13 cellular contexts compared by ENCODE assay signal in genomic region chr1:53135735-53136114, GRCh38. TPM values are rescaled to one million over a fixed set of nuclear protein-coding genes. Genes with fewer than 3 reads are reported as not detected.
DNase-seq lines count a peak whose midpoint lies in the region; ATAC-seq and TF ChIP-seq lines count a peak whose summit lies in the region.
"Had no signal": no experiment of that assay in that cellular context is flagged by ENCODE, and none has a peak within 500 bp of the region (broad histone marks: within the 10 kb centered on the region; RNA-seq: fewer than 3 reads in every experiment).

No MANE protein-coding gene starts in this region.

- H3K36me3 Mint-ChIP-seq in GM23338 (ENCODE audit: low read depth) (peaks cover 9% of the 10 kb centered on the region), nephron progenitor cell (ENCODE audit: low read depth) (peaks cover 8% of the 10 kb centered on the region)

- no peak overlapping the region for H3K4me3 Mint-ChIP-seq in GM23338
- no peak overlapping the region for H3K4me3 Mint-ChIP-seq in nephron progenitor cell
- H3K4me3 Mint-ChIP-seq: activated naive CD4-positive, alpha-beta T cell treated with anti-CD3 and anti-CD28 coated beads for 36 hours had no signal

- H3K27me3 ChIP-seq in right cardiac atrium (ENCODE audit: control insufficient read depth, insufficient read depth) (no peaks in the 10 kb centered on the region), thoracic aorta (replicated peaks; ENCODE audit: insufficient read depth) (no peaks in the 10 kb centered on the region), GM23338 (ENCODE audit: insufficient read depth) (no peaks in the 10 kb centered on the region)

- ATAC-seq in right cardiac atrium: peak; percentile 36 to 47
- peak; percentile 50 for ATAC-seq in thoracic aorta (ENCODE audit: insufficient number of reproducible peaks, low FRiP score, low read depth)
- no peak for ATAC-seq in GM23338

- H3K4me1 ChIP-seq in right cardiac atrium (ENCODE audit: control insufficient read depth, insufficient read depth, low read length): peaks cover under 1% of the 10 kb centered on the region
- H3K4me1 ChIP-seq in thoracic aorta (ENCODE audit: control insufficient read depth in 1 of 2, low read depth in 2 of 2): peaks cover 6 to 9% of the 10 kb centered on the region in 2 donors
- H3K4me1 ChIP-seq in GM23338 (ENCODE audit: insufficient read depth): no peaks in the 10 kb centered on the region

- no peak overlapping the region for H2AFZ ChIP-seq in GM23338

- H3K27ac ChIP-seq in right cardiac atrium (ENCODE audit: low read length) (no peak overlapping the region), thoracic aorta (peak overlapping the region in 1 of 2 donors; percentile 41), GM23338 (ENCODE audit: low read depth) (no peak overlapping the region)
- H3K27ac ChIP-seq: 22Rv1 had no signal

- no peak for TF ChIP-seq CTCF in thoracic aorta (IDR thresholded peaks at IDR 0.05)
- no peak for TF ChIP-seq CTCF in GM23338 (conservative IDR thresholded peaks at IDR 0.05; ENCODE audit: low read depth in 2 of 2)
- TF ChIP-seq CTCF in nephron progenitor cell (IDR thresholded peaks at IDR 0.05): no peak

- H3K4me3 ChIP-seq in right cardiac atrium (ENCODE audit: low read length): no peak overlapping the region
- peak overlapping the region; percentile 20 for H3K4me3 ChIP-seq in thoracic aorta
- no peak overlapping the region for H3K4me3 ChIP-seq in GM23338

- H3F3A ChIP-seq in GM23338 (replicated peaks; ENCODE audit: low read depth): no peaks in the 10 kb centered on the region

- no peaks in the 10 kb centered on the region for H3K9me3 ChIP-seq in right cardiac atrium (ENCODE audit: control insufficient read depth, low read length)
- peaks cover 4% of the 10 kb centered on the region for H3K9me3 ChIP-seq in thoracic aorta

- no peaks in the 10 kb centered on the region for H4K20me1 ChIP-seq in GM23338 (replicated peaks; ENCODE audit: insufficient read depth)

- H3K27ac Mint-ChIP-seq in GM23338: no peak overlapping the region
- H3K27ac Mint-ChIP-seq in nephron progenitor cell: no peak overlapping the region
- H3K27ac Mint-ChIP-seq: activated naive CD4-positive, alpha-beta T cell treated with anti-CD3 and anti-CD28 coated beads for 36 hours had no signal

- H3K9me2 ChIP-seq in GM23338 (ENCODE audit: insufficient read depth): no peaks in the 10 kb centered on the region

- intact Hi-C loops in right cardiac atrium (cut with DNase I): no loop called here

- H3K4me2 ChIP-seq in GM23338: no peak overlapping the region

- 0 out of 3 replicates have a peak, but pooled peaks cover 3% of the 10 kb centered on the region for H3K4me1 Mint-ChIP-seq in GM23338
- peaks cover 4% of the 10 kb centered on the region for H3K4me1 Mint-ChIP-seq in nephron progenitor cell

- H3K79me2 ChIP-seq in GM23338 (replicated peaks; ENCODE audit: insufficient read depth): no peaks in the 10 kb centered on the region

- H3K27me3 Mint-ChIP-seq in GM23338 (ENCODE audit: insufficient read depth, low read depth, poor library complexity): peaks cover 5% of the 10 kb centered on the region
- peaks cover 3% of the 10 kb centered on the region for H3K27me3 Mint-ChIP-seq in nephron progenitor cell (ENCODE audit: low read depth, poor library complexity)

- whole genome bisulfite sequencing in right cardiac atrium: 66% methylated on average over 4 of the region's 4 CpGs

- peak; percentile 9 for DNase-seq in NCI-H1694 (lab: John Stamatoyannopoulos, UW)
- no peak for DNase-seq in NCI-H1694 treated with DMSO at 0.1 percent for 48 hours (lab: John Stamatoyannopoulos, UW)
- DNase-seq in activated gamma-delta T cell treated with anti-CD3 and anti-CD28 coated beads, Interleukin-2, amount 50 U/mL, for 16 hours (ENCODE audit: low read depth): peak; percentile 9
- DNase-seq in right cardiac atrium: no peak
- DNase-seq in thoracic aorta (ENCODE audit: low spot score): no peak
- no peak for DNase-seq in SKM-1 treated with dmso at 0.1 percent for 144 hours (lab: John Stamatoyannopoulos, UW; ENCODE audit: unreplicated experiment)
- no peak for DNase-seq in GM23338 (ENCODE audit: low spot score)
- DNase-seq in nephron progenitor cell: no peak
- DNase-seq: activated CD4-positive, CD25-positive, alpha-beta regulatory T cell treated with anti-CD3 and anti-CD28 coated beads, Interleukin-2, amount 50 U/mL, for 72 hours; activated naive CD4-positive, alpha-beta T cell treated with anti-CD3 and anti-CD28 coated beads for 36 hours; NCI-H2029 treated with DMSO at 0.1 percent for 48 hours; RPMI8226 had no signal

- H3K9me3 Mint-ChIP-seq in GM23338 (peaks cover 19% of the 10 kb centered on the region), nephron progenitor cell (peaks cover 21% of the 10 kb centered on the region)

- no peaks in the 10 kb centered on the region for H3K36me3 ChIP-seq in thoracic aorta
- H3K36me3 ChIP-seq in GM23338 (ENCODE audit: insufficient read depth): no peaks in the 10 kb centered on the region

TF ChIP-seq in GM23338, 12 proteins besides CTCF, POLR2A, EP300 and RAD21 (continues in another document):
- TF ChIP-seq JUNB (IDR thresholded peaks at IDR 0.05; ENCODE audit: unreplicated experiment) (no peak), ZNF331 (CRISPR knock-in tag; IDR thresholded peaks at IDR 0.05; ENCODE audit: low read depth) (no peak), CREB1 (CRISPR knock-in tag; IDR thresholded peaks at IDR 0.05; ENCODE audit: low read depth) (no peak)
- TF ChIP-seq, protein P1, sequence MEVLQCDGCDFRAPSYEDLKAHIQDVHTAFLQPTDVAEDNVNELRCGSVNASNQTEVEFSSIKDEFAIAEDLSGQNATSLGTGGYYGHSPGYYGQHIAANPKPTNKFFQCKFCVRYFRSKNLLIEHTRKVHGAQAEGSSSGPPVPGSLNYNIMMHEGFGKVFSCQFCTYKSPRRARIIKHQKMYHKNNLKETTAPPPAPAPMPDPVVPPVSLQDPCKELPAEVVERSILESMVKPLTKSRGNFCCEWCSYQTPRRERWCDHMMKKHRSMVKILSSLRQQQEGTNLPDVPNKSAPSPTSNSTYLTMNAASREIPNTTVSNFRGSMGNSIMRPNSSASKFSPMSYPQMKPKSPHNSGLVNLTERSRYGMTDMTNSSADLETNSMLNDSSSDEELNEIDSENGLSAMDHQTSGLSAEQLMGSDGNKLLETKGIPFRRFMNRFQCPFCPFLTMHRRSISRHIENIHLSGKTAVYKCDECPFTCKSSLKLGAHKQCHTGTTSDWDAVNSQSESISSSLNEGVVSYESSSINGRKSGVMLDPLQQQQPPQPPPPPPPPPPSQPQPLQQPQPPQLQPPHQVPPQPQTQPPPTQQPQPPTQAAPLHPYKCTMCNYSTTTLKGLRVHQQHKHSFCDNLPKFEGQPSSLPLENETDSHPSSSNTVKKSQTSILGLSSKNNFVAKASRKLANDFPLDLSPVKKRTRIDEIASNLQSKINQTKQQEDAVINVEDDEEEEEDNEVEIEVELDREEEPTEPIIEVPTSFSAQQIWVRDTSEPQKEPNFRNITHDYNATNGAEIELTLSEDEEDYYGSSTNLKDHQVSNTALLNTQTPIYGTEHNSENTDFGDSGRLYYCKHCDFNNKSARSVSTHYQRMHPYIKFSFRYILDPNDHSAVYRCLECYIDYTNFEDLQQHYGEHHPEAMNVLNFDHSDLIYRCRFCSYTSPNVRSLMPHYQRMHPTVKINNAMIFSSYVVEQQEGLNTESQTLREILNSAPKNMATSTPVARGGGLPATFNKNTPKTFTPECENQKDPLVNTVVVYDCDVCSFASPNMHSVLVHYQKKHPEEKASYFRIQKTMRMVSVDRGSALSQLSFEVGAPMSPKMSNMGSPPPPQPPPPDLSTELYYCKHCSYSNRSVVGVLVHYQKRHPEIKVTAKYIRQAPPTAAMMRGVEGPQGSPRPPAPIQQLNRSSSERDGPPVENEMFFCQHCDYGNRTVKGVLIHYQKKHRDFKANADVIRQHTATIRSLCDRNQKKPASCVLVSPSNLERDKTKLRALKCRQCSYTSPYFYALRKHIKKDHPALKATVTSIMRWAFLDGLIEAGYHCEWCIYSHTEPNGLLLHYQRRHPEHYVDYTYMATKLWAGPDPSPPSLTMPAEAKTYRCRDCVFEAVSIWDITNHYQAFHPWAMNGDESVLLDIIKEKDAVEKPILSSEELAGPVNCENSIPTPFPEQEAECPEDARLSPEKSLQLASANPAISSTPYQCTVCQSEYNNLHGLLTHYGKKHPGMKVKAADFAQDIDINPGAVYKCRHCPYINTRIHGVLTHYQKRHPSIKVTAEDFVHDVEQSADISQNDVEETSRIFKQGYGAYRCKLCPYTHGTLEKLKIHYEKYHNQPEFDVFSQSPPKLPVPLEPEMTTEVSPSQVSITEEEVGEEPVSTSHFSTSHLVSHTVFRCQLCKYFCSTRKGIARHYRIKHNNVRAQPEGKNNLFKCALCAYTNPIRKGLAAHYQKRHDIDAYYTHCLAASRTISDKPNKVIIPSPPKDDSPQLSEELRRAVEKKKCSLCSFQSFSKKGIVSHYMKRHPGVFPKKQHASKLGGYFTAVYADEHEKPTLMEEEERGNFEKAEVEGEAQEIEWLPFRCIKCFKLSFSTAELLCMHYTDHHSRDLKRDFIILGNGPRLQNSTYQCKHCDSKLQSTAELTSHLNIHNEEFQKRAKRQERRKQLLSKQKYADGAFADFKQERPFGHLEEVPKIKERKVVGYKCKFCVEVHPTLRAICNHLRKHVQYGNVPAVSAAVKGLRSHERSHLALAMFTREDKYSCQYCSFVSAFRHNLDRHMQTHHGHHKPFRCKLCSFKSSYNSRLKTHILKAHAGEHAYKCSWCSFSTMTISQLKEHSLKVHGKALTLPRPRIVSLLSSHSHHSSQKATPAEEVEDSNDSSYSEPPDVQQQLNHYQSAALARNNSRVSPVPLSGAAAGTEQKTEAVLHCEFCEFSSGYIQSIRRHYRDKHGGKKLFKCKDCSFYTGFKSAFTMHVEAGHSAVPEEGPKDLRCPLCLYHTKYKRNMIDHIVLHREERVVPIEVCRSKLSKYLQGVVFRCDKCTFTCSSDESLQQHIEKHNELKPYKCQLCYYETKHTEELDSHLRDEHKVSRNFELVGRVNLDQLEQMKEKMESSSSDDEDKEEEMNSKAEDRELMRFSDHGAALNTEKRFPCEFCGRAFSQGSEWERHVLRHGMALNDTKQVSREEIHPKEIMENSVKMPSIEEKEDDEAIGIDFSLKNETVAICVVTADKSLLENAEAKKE (CRISPR knock-in tag; IDR thresholded peaks at IDR 0.05): no peak

RNA-seq across cellular contexts. Expression of gene SLC1A7, which starts 6.7 kb away (rescaled TPM):
- total RNA-seq in right cardiac atrium (1 to 10 TPM in 2 of 4 donors, under 1 TPM in 2; 0.71 to 1.8 (median 1.1) TPM), thoracic aorta (1 to 10 TPM in 1 of 2 donors, under 1 TPM in 1; 0.42 to 3.0 TPM)
- polyA plus RNA-seq in right cardiac atrium (0.57 TPM), GM23338 (2016; fragmentation: Nextera tagmentation; extraction: Ambion mirVana) (not detected in 2 replicates)
- total RNA-seq in GM23338 (2014; rRNA removed; shearing (Covaris generic)): not detected in 2 replicates
- total RNA-seq: activated naive CD4-positive, alpha-beta T cell treated with anti-CD3 and anti-CD28 coated beads for 36 hours had no signal

Comparison
In these comparisons a context has a peak if more than half of its experiments do, and no peak if none do; other contexts are left out.
1. DNase-seq: peak in NCI-H1694 (single experiment) and activated gamma-delta T cell treated with anti-CD3 and anti-CD28 coated beads, Interleukin-2, amount 50 U/mL, for 16 hours (single experiment); none in NCI-H1694 treated with DMSO at 0.1 percent for 48 hours (single experiment), right cardiac atrium (0 of 3), thoracic aorta (single experiment), SKM-1 treated with dmso at 0.1 percent for 144 hours (single experiment), GM23338 (single experiment) and nephron progenitor cell (single experiment).